ENCODE assay signal across 14 cellular contexts in the genomic region with DNA sequence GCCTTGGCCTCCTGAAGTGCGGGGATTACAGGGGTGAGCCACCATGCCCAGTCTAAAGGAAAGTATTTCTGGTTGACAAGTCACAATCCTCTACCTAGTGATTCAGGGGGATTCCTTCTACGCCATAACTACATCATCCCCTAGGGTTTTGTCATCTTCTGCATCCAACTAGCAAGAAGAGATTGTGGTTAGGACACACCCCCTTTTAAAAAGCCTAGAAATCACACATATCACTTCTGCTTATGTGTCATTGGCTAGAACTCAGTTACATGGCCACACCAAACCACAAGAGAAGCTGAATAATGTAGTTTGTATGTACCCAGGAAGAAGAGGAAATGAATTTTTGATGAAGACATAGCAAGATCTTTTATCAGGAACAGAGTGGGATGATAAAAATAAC. TPM values are rescaled to one million over a fixed set of nuclear protein-coding genes. Genes with fewer than 3 reads are reported as not detected.
A peak's percentile ranks its signal among the peaks of the same experiment; 100 is the strongest.
DNase-seq lines count a peak whose midpoint lies in the region; ATAC-seq, FAIRE-seq and TF ChIP-seq lines count a peak whose summit lies in the region.
"Had no signal": no experiment of that assay in that cellular context is flagged by ENCODE, and none has a peak within 500 bp of the region (broad histone marks: within the 10 kb centered on the region; RNA-seq: fewer than 3 reads in every experiment).

No MANE protein-coding gene starts in this region.

- peak; percentile 5 for FAIRE-seq in RCC 7860 (lab: Jason Lieb, UNC)
- FAIRE-seq: colon, TTC549 had no signal

- H3K36me3 Mint-ChIP-seq in activated naive CD8-positive, alpha-beta T cell treated with anti-CD3 and anti-CD28 coated beads, Interleukin-2, amount 50 U/mL, for 24 hours (ENCODE audit: low read depth), result no peaks in the 10 kb centered on the region
- no peaks in the 10 kb centered on the region for H3K36me3 Mint-ChIP-seq in activated naive CD8-positive, alpha-beta T cell treated with anti-CD3 and anti-CD28 coated beads for 36 hours

- no peak overlapping the region for H3K27ac Mint-ChIP-seq in activated naive CD8-positive, alpha-beta T cell treated with anti-CD3 and anti-CD28 coated beads, Interleukin-2, amount 50 U/mL, for 24 hours
- H3K27ac Mint-ChIP-seq in activated naive CD8-positive, alpha-beta T cell treated with anti-CD3 and anti-CD28 coated beads for 36 hours, result no peak overlapping the region

- TF ChIP-seq CTCF in mucosa of descending colon (IDR thresholded peaks at IDR 0.05), result no peak

- no peak overlapping the region for H3K4me3 Mint-ChIP-seq in activated naive CD8-positive, alpha-beta T cell treated with anti-CD3 and anti-CD28 coated beads, Interleukin-2, amount 50 U/mL, for 24 hours
- no peak overlapping the region for H3K4me3 Mint-ChIP-seq in activated naive CD8-positive, alpha-beta T cell treated with anti-CD3 and anti-CD28 coated beads for 36 hours

- H3K27me3 Mint-ChIP-seq in activated naive CD8-positive, alpha-beta T cell treated with anti-CD3 and anti-CD28 coated beads, Interleukin-2, amount 50 U/mL, for 24 hours, result no peaks in the 10 kb centered on the region
- peaks cover 6% of the 10 kb centered on the region for H3K27me3 Mint-ChIP-seq in activated naive CD8-positive, alpha-beta T cell treated with anti-CD3 and anti-CD28 coated beads for 36 hours

- DNase-seq in activated naive CD8-positive, alpha-beta T cell treated with anti-CD3 and anti-CD28 coated beads, Interleukin-2, amount 50 U/mL, for 24 hours, result no peak
- no peak for DNase-seq in activated naive CD8-positive, alpha-beta T cell treated with anti-CD3 and anti-CD28 coated beads for 36 hours
- DNase-seq in RCC 7860 (ENCODE audit: low spot score), result peak; percentile 52
- peak; percentile 57 for DNase-seq in fibroblast of peridontal ligament (ENCODE audit: extremely low read depth)
- DNase-seq in mucosa of descending colon, result no peak
- no peak for DNase-seq in GOT3 (lab: John Stamatoyannopoulos, UW)
- no peak for DNase-seq in cerebellar nuclear complex (lab: John Stamatoyannopoulos, UW)
- no peak for DNase-seq in UCSD-AML1 (lab: John Stamatoyannopoulos, UW; ENCODE audit: unreplicated experiment)
- DNase-seq: glutamatergic neuron, midbrain, NCI-H2029, retina had no signal

- peaks cover under 1% of the 10 kb centered on the region for H3K4me1 Mint-ChIP-seq in activated naive CD8-positive, alpha-beta T cell treated with anti-CD3 and anti-CD28 coated beads, Interleukin-2, amount 50 U/mL, for 24 hours
- no peaks in the 10 kb centered on the region for H3K4me1 Mint-ChIP-seq in activated naive CD8-positive, alpha-beta T cell treated with anti-CD3 and anti-CD28 coated beads for 36 hours

- ATAC-seq in activated naive CD8-positive, alpha-beta T cell treated with anti-CD3 and anti-CD28 coated beads, Interleukin-2, amount 50 U/mL, for 24 hours, result peak; percentile 65
- ATAC-seq in mucosa of descending colon, result no peak

- no peaks in the 10 kb centered on the region for H3K9me3 Mint-ChIP-seq in activated naive CD8-positive, alpha-beta T cell treated with anti-CD3 and anti-CD28 coated beads, Interleukin-2, amount 50 U/mL, for 24 hours
- no peaks in the 10 kb centered on the region for H3K9me3 Mint-ChIP-seq in activated naive CD8-positive, alpha-beta T cell treated with anti-CD3 and anti-CD28 coated beads for 36 hours

- H3K4me3 ChIP-seq in mucosa of descending colon, result no peak overlapping the region

- no peaks in the 10 kb centered on the region for H3K36me3 ChIP-seq in mucosa of descending colon (ENCODE audit: low read depth)

- intact Hi-C loops in mucosa of descending colon (cut with DNase I, micrococcal nuclease), result no loop called here

- no peaks in the 10 kb centered on the region for H3K9me3 ChIP-seq in mucosa of descending colon

- H3K4me1 ChIP-seq in mucosa of descending colon (ENCODE audit: low read depth), result no peaks in the 10 kb centered on the region

RNA-seq across cellular contexts. Expression of gene CHD6, which starts 14.7 kb away (rescaled TPM):
- 10 to 100 TPM; 18.4 to 19.5 TPM for total RNA-seq in activated naive CD8-positive, alpha-beta T cell treated with anti-CD3 and anti-CD28 coated beads for 36 hours
- total RNA-seq in mucosa of descending colon, result 10 to 100 TPM; 33.8 to 53.6 (median 43.8) TPM

Comparison
In these comparisons a context has a peak if more than half of its experiments do, and no peak if none do; other contexts are left out.
1. DNase-seq: peak in RCC 7860 (single experiment) and fibroblast of peridontal ligament (single experiment); none in activated naive CD8-positive, alpha-beta T cell treated with anti-CD3 and anti-CD28 coated beads, Interleukin-2, amount 50 U/mL, for 24 hours (single experiment), activated naive CD8-positive, alpha-beta T cell treated with anti-CD3 and anti-CD28 coated beads for 36 hours (single experiment), mucosa of descending colon (0 of 3), GOT3 (single experiment), cerebellar nuclear complex (0 of 2) and UCSD-AML1 (single experiment).